In the genomic region with DNA sequence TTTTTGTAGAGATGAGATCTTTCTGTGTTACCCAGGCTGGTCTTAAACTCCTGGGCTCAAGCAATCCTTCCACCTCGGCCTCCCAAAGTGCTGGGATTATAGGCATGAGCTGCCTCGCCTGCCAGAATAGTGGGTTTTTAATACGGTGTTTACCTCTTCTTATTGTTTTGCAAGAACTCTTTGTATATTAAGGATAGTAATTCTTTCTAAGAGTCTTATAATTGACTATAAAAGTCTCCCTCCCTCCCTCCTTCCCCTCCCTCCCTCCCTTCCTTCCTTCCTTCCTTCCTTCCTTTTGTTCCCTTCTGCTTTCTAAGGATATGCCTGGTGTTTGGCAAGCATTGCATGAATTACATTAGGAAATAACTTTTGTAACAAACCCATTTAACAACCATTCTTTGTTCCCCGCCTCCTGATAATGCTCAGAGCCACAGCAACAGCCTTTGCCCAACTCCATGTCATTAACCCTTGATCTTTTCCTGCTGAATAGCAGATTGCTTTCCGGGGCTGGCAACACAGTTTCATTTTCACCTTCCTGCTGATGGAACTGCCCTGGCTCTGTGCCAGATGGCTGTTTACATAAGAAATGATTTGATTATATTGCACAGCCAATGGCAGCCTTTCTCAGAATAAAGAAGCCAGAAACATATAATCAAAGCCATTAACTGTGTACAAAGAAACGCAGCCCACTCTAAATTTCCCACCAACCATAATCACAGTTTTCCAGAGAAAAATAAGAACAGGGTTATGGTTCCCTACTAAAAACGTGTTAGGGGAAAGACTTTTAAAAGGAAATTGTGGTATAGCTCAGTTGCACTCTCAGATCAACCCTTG, we compare ENCODE assay signal across 8 cellular contexts.
DNase-seq lines count a peak whose midpoint lies in the region; ATAC-seq and TF ChIP-seq lines count a peak whose summit lies in the region.

No MANE protein-coding gene starts in this region.

- peak overlapping the region in 1 of 4 donors; percentile 31 for H3K27ac ChIP-seq in gastroesophageal sphincter
- H3K27ac ChIP-seq in gastrocnemius medialis, result no peak overlapping the region

- in situ Hi-C loops in gastrocnemius medialis (cut with MboI; ENCODE audit: low sequenced_read_pairs in 4 of 4), result no loop called here

- intact Hi-C loops in gastrocnemius medialis (cut with DNase I; ENCODE audit: low total_unique reads), result no loop called here

- H3K4me3 ChIP-seq in gastroesophageal sphincter, result no peak overlapping the region
- no peak overlapping the region for H3K4me3 ChIP-seq in gastrocnemius medialis

- TF ChIP-seq CTCF in gastroesophageal sphincter (IDR thresholded peaks at IDR 0.05) (no peak), gastrocnemius medialis (IDR thresholded peaks at IDR 0.05 in 4 of 5, conservative IDR thresholded peaks at IDR 0.05 in 1 of 5) (no peak)

- no peaks in the 10 kb centered on the region for H3K27me3 ChIP-seq in gastroesophageal sphincter
- no peaks in the 10 kb centered on the region for H3K27me3 ChIP-seq in gastrocnemius medialis

- DNase-seq in DMS53 treated with DMSO at 0.1 percent for 48 hours (lab: John Stamatoyannopoulos, UW; ENCODE audit: unreplicated experiment) (peak; percentile 50), NCI-H146 treated with DMSO at 0.1 percent for 48 hours (lab: John Stamatoyannopoulos, UW; ENCODE audit: unreplicated experiment) (peak; percentile 93), T1000 (lab: John Stamatoyannopoulos, UW) (peak; percentile 26), gastrocnemius medialis (no peak), nucleus accumbens (lab: John Stamatoyannopoulos, UW) (no peak)
- DNase-seq in stimulated activated naive CD4-positive, alpha-beta T cell treated with Interleukin-2 at 50 U/mL for 16 hours (lab: John Stamatoyannopoulos, UW), result peak; percentile 19

- H3K36me3 ChIP-seq in gastroesophageal sphincter (no peaks in the 10 kb centered on the region), gastrocnemius medialis (no peaks in the 10 kb centered on the region)

- H3K4me1 ChIP-seq in gastroesophageal sphincter (peaks cover 0 to 9% (median 3%) of the 10 kb centered on the region in 3 donors), gastrocnemius medialis (peaks cover 0 to 3% of the 10 kb centered on the region in 2 donors)

- WGBS in gastroesophageal sphincter (ENCODE audit: low coverage in 1 of 2), 2 donors, result 46 to 47% methylated on average over 7 of the region's 7 CpGs

- ATAC-seq in gastroesophageal sphincter, result peak; percentile 62
- ATAC-seq in gastrocnemius medialis, result no peak
- ATAC-seq in HG03196 (IDR thresholded peaks at IDR 0.05; ENCODE audit: unreplicated experiment), result no peak

- H3K9me3 ChIP-seq in gastroesophageal sphincter (no peaks in the 10 kb centered on the region), gastrocnemius medialis (no peaks in the 10 kb centered on the region)

- no peak for TF ChIP-seq POLR2A in gastroesophageal sphincter (IDR thresholded peaks at IDR 0.05)
- TF ChIP-seq POLR2A in gastrocnemius medialis (IDR thresholded peaks at IDR 0.05), result no peak

- no peak for TF ChIP-seq EP300 in gastroesophageal sphincter (IDR thresholded peaks at IDR 0.05)

Comparison
In these comparisons a context has a peak if more than half of its experiments do, and no peak if none do; other contexts are left out.
1. DNase-seq: peak in DMS53 treated with DMSO at 0.1 percent for 48 hours (single experiment), NCI-H146 treated with DMSO at 0.1 percent for 48 hours (single experiment), T1000 (single experiment) and stimulated activated naive CD4-positive, alpha-beta T cell treated with Interleukin-2 at 50 U/mL for 16 hours (single experiment); none in gastrocnemius medialis (0 of 2) and nucleus accumbens (0 of 56).